13 cellular contexts compared by ENCODE assay signal in genomic region chr12:32290411-32290810, GRCh38.
DNase-seq lines count a peak whose midpoint lies in the region; ATAC-seq and TF ChIP-seq lines count a peak whose summit lies in the region.
"Had no signal": no experiment of that assay in that cellular context is flagged by ENCODE, and none has a peak within 500 bp of the region (broad histone marks: within the 10 kb centered on the region; RNA-seq: fewer than 3 reads in every experiment).

No MANE protein-coding gene starts in this region.

- H3K4me3 Mint-ChIP-seq in T-helper 2 cell treated with Interferon-gamma antibody and Interleukin-4, amounts not matched to agents 5 μg/mL and 100 μg/mL, for 36 hours = no peak overlapping the region

- TF ChIP-seq POLR2A in erythroblast (IDR thresholded peaks at IDR 0.05; ENCODE audit: low read length) = no peak

- no peak overlapping the region for H3K27ac Mint-ChIP-seq in T-helper 2 cell treated with Interferon-gamma antibody and Interleukin-4, amounts not matched to agents 5 μg/mL and 100 μg/mL, for 36 hours

- H3K36me3 Mint-ChIP-seq in T-helper 2 cell treated with Interferon-gamma antibody and Interleukin-4, amounts not matched to agents 5 μg/mL and 100 μg/mL, for 36 hours (ENCODE audit: low read depth) = no peaks in the 10 kb centered on the region

- H3K4me1 Mint-ChIP-seq in T-helper 2 cell treated with Interferon-gamma antibody and Interleukin-4, amounts not matched to agents 5 μg/mL and 100 μg/mL, for 36 hours (ENCODE audit: low read depth) = no peaks in the 10 kb centered on the region

- no peaks in the 10 kb centered on the region for H3K9me3 Mint-ChIP-seq in T-helper 2 cell treated with Interferon-gamma antibody and Interleukin-4, amounts not matched to agents 5 μg/mL and 100 μg/mL, for 36 hours

- DNase-seq in NCI-H510A treated with DMSO at 0.1 percent for 48 hours (lab: John Stamatoyannopoulos, UW) (peak; percentile 3), NCI-H510A (lab: John Stamatoyannopoulos, UW) (no peak), RPMI7951 (ENCODE audit: low read depth) (peak; percentile 42), erythroblast (lab: John Stamatoyannopoulos, UW) (peak; percentile 65 to 66), sciatic nerve (ENCODE audit: low spot score) (no peak), midbrain (lab: John Stamatoyannopoulos, UW) (no peak)
- DNase-seq in T-helper 2 cell treated with Interferon-gamma antibody and Interleukin-4, amounts not matched to agents 5 μg/mL and 100 μg/mL, for 36 hours (ENCODE audit: low spot score) = no peak
- DNase-seq: activated naive CD4-positive, alpha-beta T cell treated with anti-CD3 and anti-CD28 coated beads, Interleukin-2, amount 50 U/mL, for 16 hours; DMS79; KBM-7; NCI-H2029; stimulated activated CD8-positive, alpha-beta memory T cell treated with anti-CD3 and anti-CD28 coated beads, Interleukin-4, amount 100 ng/mL, for 48 hours had no signal

- ATAC-seq in sciatic nerve (peak; percentile 44), HG02973 (IDR thresholded peaks at IDR 0.05; ENCODE audit: unreplicated experiment) (no peak)

- intact Hi-C loops in sciatic nerve (cut with DNase I) = no loop called here

- no peaks in the 10 kb centered on the region for H3K27me3 Mint-ChIP-seq in T-helper 2 cell treated with Interferon-gamma antibody and Interleukin-4, amounts not matched to agents 5 μg/mL and 100 μg/mL, for 36 hours (ENCODE audit: low read depth)

Comparison
In these comparisons a context has a peak if more than half of its experiments do, and no peak if none do; other contexts are left out.
1. DNase-seq: peak in NCI-H510A treated with DMSO at 0.1 percent for 48 hours (single experiment), RPMI7951 (single experiment) and erythroblast (2 of 2); none in NCI-H510A (single experiment), sciatic nerve (single experiment), midbrain (single experiment) and T-helper 2 cell treated with Interferon-gamma antibody and Interleukin-4, amounts not matched to agents 5 μg/mL and 100 μg/mL, for 36 hours (single experiment).